In the genomic region with DNA sequence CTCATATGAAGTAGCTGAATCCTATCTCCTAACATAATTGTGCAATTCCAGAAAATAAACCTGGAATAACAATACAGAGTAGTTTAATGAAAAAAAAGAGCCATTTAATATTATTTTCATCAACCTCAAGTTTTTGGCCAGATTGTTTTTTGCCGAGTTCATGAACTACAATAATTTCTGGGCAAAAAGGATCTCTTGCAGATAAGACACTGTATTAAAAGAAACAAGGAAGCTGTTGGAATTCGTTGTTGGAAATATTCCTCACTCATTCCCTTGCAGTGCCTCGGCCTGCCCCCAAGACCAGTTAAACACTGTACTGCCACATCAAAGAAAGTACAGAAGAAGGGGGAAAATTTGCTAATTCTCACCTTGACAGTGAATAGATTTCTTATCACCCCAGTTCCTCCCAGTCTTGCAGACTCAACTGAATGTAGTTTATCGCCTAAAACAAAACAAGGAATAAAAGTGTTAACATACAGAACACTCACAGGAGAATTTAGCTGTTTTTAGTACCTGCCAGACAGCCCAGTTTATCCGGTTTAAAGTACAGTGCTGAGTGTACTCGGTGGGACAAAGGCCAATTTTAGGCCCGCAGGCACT, we compare ENCODE assay signal across 8 cellular contexts. TPM values are rescaled to one million over a fixed set of nuclear protein-coding genes. Genes with fewer than 3 reads are reported as not detected.
DNase-seq lines count a peak whose midpoint lies in the region; ATAC-seq and TF ChIP-seq lines count a peak whose summit lies in the region.

No MANE protein-coding gene starts in this region.

- TF ChIP-seq EP300 in esophagus muscularis mucosa (IDR thresholded peaks at IDR 0.05): no peak

- no peaks in the 10 kb centered on the region for H3K9me3 Mint-ChIP-seq in progenitor cell of endocrine pancreas (ENCODE audit: low read depth)

- TF ChIP-seq POLR2A in Peyer's patch (IDR thresholded peaks at IDR 0.05): no peak
- no peak for TF ChIP-seq POLR2A in esophagus muscularis mucosa (IDR thresholded peaks at IDR 0.05; ENCODE audit: low read depth)

- H3K36me3 ChIP-seq in Peyer's patch (peaks cover 0 to 40% (median 0%) of the 10 kb centered on the region in 3 donors), esophagus muscularis mucosa (peaks cover 3 to 32% (median 21%) of the 10 kb centered on the region in 4 donors)

- H3K27ac Mint-ChIP-seq in progenitor cell of endocrine pancreas: peak overlapping the region; percentile 98

- H3K4me3 ChIP-seq in Peyer's patch (peak overlapping the region; percentile 75 to 95 (median 82)), esophagus muscularis mucosa (peak overlapping the region; percentile 73 to 88 (median 82))

- H3K4me3 Mint-ChIP-seq in progenitor cell of endocrine pancreas (ENCODE audit: low read depth): peak overlapping the region; percentile 100

- ATAC-seq in GM19395 (IDR thresholded peaks at IDR 0.05; ENCODE audit: unreplicated experiment): no peak
- no peak for ATAC-seq in HG03378 (IDR thresholded peaks at IDR 0.05; ENCODE audit: unreplicated experiment)
- no peak for ATAC-seq in HG03439 (IDR thresholded peaks at IDR 0.05; ENCODE audit: unreplicated experiment)

- H3K27me3 ChIP-seq in Peyer's patch: no peaks in the 10 kb centered on the region
- no peaks in the 10 kb centered on the region for H3K27me3 ChIP-seq in esophagus muscularis mucosa

- peaks cover 0 to 26% (median 4%) of the 10 kb centered on the region in 4 donors for H3K4me1 ChIP-seq in Peyer's patch
- H3K4me1 ChIP-seq in esophagus muscularis mucosa: peaks cover 18 to 36% (median 24%) of the 10 kb centered on the region in 4 donors

- TF ChIP-seq CTCF in Peyer's patch (IDR thresholded peaks at IDR 0.05): no peak
- no peak for TF ChIP-seq CTCF in esophagus muscularis mucosa (IDR thresholded peaks at IDR 0.05)
- no peak for TF ChIP-seq CTCF in progenitor cell of endocrine pancreas (IDR thresholded peaks at IDR 0.05; ENCODE audit: unreplicated experiment)

- intact Hi-C loops in esophagus muscularis mucosa (cut with DNase I): loop anchor here (5.0 to 10.0 kb wide), 2 partner anchors 76 to 629 kb away; partner anchors contain the start of gene METTL21A

- peaks cover 47% of the 10 kb centered on the region for H3K4me1 Mint-ChIP-seq in progenitor cell of endocrine pancreas (ENCODE audit: low read depth)

- H3K27me3 Mint-ChIP-seq in progenitor cell of endocrine pancreas: no peaks in the 10 kb centered on the region

- DNase-seq in ELR (ENCODE audit: low read depth) (peak; percentile 7), Peyer's patch (no peak), esophagus muscularis mucosa (ENCODE audit: extremely low spot score) (no peak), progenitor cell of endocrine pancreas (ENCODE audit: low spot score, unreplicated experiment) (no peak), AG20443 (ENCODE audit: low spot score) (no peak)

- H3K36me3 Mint-ChIP-seq in progenitor cell of endocrine pancreas (ENCODE audit: insufficient read depth): peaks cover 31% of the 10 kb centered on the region

- peak overlapping the region; percentile 65 to 88 (median 82) for H3K27ac ChIP-seq in Peyer's patch
- H3K27ac ChIP-seq in esophagus muscularis mucosa (replicated peaks in 1 of 4): peak overlapping the region; percentile 75 to 90 (median 84)

- 7% methylated on average over 7 of the region's 7 CpGs for WGBS in esophagus muscularis mucosa

- H3K9me3 ChIP-seq in Peyer's patch (no peaks in the 10 kb centered on the region), esophagus muscularis mucosa (no peaks in the 10 kb centered on the region)

RNA-seq across cellular contexts. Expression of gene IDH1, which starts 1.3 kb away (rescaled TPM):
- total RNA-seq in Peyer's patch: 100 to 1,000 TPM; 115 to 299 (median 184) TPM
- 10 to 100 TPM; 22.0 to 28.0 (median 24.8) TPM for total RNA-seq in esophagus muscularis mucosa
- total RNA-seq in progenitor cell of endocrine pancreas: 260 and 267 TPM in 2 replicates

RNA-seq across cellular contexts. Expression of gene PIKFYVE, which starts 12.4 kb away (rescaled TPM):
- total RNA-seq in Peyer's patch (10 to 100 TPM; 24.2 to 75.1 (median 44.3) TPM), esophagus muscularis mucosa (10 to 100 TPM; 19.1 to 29.7 (median 22.8) TPM), progenitor cell of endocrine pancreas (37.4 and 38.4 TPM in 2 replicates)
